Comparison of ENCODE assay signal across 25 cellular contexts in genomic region chr6:158847786-158848185, GRCh38. TPM values are rescaled to one million over a fixed set of nuclear protein-coding genes. Genes with fewer than 3 reads are reported as not detected.
DNase-seq lines count a peak whose midpoint lies in the region; ATAC-seq, FAIRE-seq and TF ChIP-seq lines count a peak whose summit lies in the region.
"Had no signal": no experiment of that assay in that cellular context is flagged by ENCODE, and none has a peak within 500 bp of the region (broad histone marks: within the 10 kb centered on the region; RNA-seq: fewer than 3 reads in every experiment).

No MANE protein-coding gene starts in this region.

- H2AFZ ChIP-seq in mammary epithelial cell (ENCODE audit: low read depth, low read length) = peak overlapping the region; percentile 61
- peak overlapping the region; percentile 11 for H2AFZ ChIP-seq in keratinocyte (ENCODE audit: control insufficient read depth, low read length)
- H2AFZ ChIP-seq in smooth muscle cell (ENCODE audit: low read depth) = no peak overlapping the region
- H2AFZ ChIP-seq: GM23338 had no signal

- peaks cover 12% of the 10 kb centered on the region for H3K4me1 Mint-ChIP-seq in stimulated activated naive CD8-positive, alpha-beta T cell treated with anti-CD3 and anti-CD28 coated beads, Interleukin-15, amount 100 ng/mL, for 72 hours

- FAIRE-seq in keratinocyte (lab: Jason Lieb, UNC) (peak; percentile 63), GM19239 (lab: Jason Lieb, UNC) (no peak)
- FAIRE-seq: G401.6 had no signal

- no peaks in the 10 kb centered on the region for H3K9me3 ChIP-seq in mammary epithelial cell (replicated peaks; ENCODE audit: insufficient read depth, low read length)
- no peaks in the 10 kb centered on the region for H3K9me3 ChIP-seq in keratinocyte (ENCODE audit: control insufficient read depth, low read depth, low read length)
- H3K9me3 ChIP-seq in smooth muscle cell (replicated peaks; ENCODE audit: low read depth) = no peaks in the 10 kb centered on the region
- H3K9me3 ChIP-seq: right lobe of liver had no signal

- no peak for TF ChIP-seq CTCF in mammary epithelial cell (conservative IDR thresholded peaks at IDR 0.05 in 1 of 2, IDR thresholded peaks at IDR 0.05 in 1 of 2; ENCODE audit: extremely low read depth in 1 of 2, insufficient read depth in 1 of 2, low read depth in 1 of 2, low read length in 2 of 2)
- TF ChIP-seq CTCF in keratinocyte (optimal IDR thresholded peaks at IDR 0.05 in 1 of 3, IDR thresholded peaks at IDR 0.05 in 1 of 3, conservative IDR thresholded peaks at IDR 0.05 in 1 of 3; ENCODE audit: extremely low read depth in 1 of 3, insufficient read depth in 2 of 3, low read length in 3 of 3) = no peak
- TF ChIP-seq CTCF in smooth muscle cell (IDR thresholded peaks at IDR 0.05; ENCODE audit: borderline replicate concordance, insufficient read depth, poor library complexity, severe bottlenecking) = no peak

- ATAC-seq in stimulated activated naive CD8-positive, alpha-beta T cell treated with anti-CD3 and anti-CD28 coated beads, Interleukin-15, amount 100 ng/mL, for 72 hours = no peak
- ATAC-seq: activated naive CD4-positive, alpha-beta T cell treated with anti-CD3 and anti-CD28 coated beads, Interleukin-2, amount 50 U/mL, for 72 hours; GM23338; right lobe of liver; Right ventricle myocardium inferior had no signal

- in situ Hi-C loops in mammary epithelial cell (cut with MboI; ENCODE audit: low sequenced_read_pairs in 2 of 2) = no loop called here

- no peak overlapping the region for H3K4me2 ChIP-seq in mammary epithelial cell (ENCODE audit: insufficient read depth, low read depth, low read length)
- peak overlapping the region; percentile 35 for H3K4me2 ChIP-seq in keratinocyte (ENCODE audit: control insufficient read depth, extremely low read depth, insufficient read depth, low read depth, low read length)
- H3K4me2 ChIP-seq in smooth muscle cell = no peak overlapping the region
- H3K4me2 ChIP-seq: GM23338 had no signal

- H3K36me3 ChIP-seq in mammary epithelial cell (ENCODE audit: insufficient read depth, low read length) = no peaks in the 10 kb centered on the region
- H3K36me3 ChIP-seq in keratinocyte (ENCODE audit: control insufficient read depth in 2 of 2, extremely low read depth in 1 of 2, insufficient read depth in 2 of 2, low read length in 2 of 2) = no peaks in the 10 kb centered on the region
- H3K36me3 ChIP-seq in smooth muscle cell (ENCODE audit: low read depth) = no peaks in the 10 kb centered on the region
- H3K36me3 ChIP-seq: right lobe of liver had no signal

- H3K4me3 ChIP-seq in mammary epithelial cell (replicated peaks in 1 of 3; ENCODE audit: insufficient read depth in 1 of 3, low read depth in 2 of 3, low read length in 3 of 3) = no peak overlapping the region
- H3K4me3 ChIP-seq in keratinocyte (ENCODE audit: control insufficient read depth in 2 of 3, extremely low read depth in 1 of 3, insufficient read depth in 2 of 3, low read depth in 1 of 3, low read length in 3 of 3) = no peak overlapping the region
- H3K4me3 ChIP-seq in smooth muscle cell = no peak overlapping the region
- H3K4me3 ChIP-seq: GM23338, right lobe of liver had no signal

- H3K27ac Mint-ChIP-seq in stimulated activated naive CD8-positive, alpha-beta T cell treated with anti-CD3 and anti-CD28 coated beads, Interleukin-15, amount 100 ng/mL, for 72 hours = no peak overlapping the region
- H3K27ac Mint-ChIP-seq: activated CD4-positive, alpha-beta memory T cell treated with anti-CD3 and anti-CD28 coated beads for 36 hours; activated naive CD4-positive, alpha-beta T cell treated with anti-CD3 and anti-CD28 coated beads, Interleukin-2, amount 50 U/mL, for 72 hours; activated T-helper 2 cell treated with anti-CD3 and anti-CD28 coated beads, Interferon-gamma antibody, Interleukin-2, Interleukin-4, amounts not matched to agents 10 μg/mL and 5 μg/mL and 100 μg/mL, durations not matched to agents 14 hours and 24 hours and 36 hours had no signal

- H3K9ac ChIP-seq in mammary epithelial cell (ENCODE audit: insufficient read depth, low read length) (no peak overlapping the region), keratinocyte (ENCODE audit: control insufficient read depth, extremely low read depth, insufficient read depth, low read length) (no peak overlapping the region), smooth muscle cell (ENCODE audit: low read depth) (no peak overlapping the region)

- intact Hi-C loops in mammary epithelial cell (cut with micrococcal nuclease) = no loop called here

- DNase-seq in NCI-H748 (lab: John Stamatoyannopoulos, UW; ENCODE audit: unreplicated experiment) (peak; percentile 12), NCI-H748 treated with DMSO at 0.1 percent for 48 hours (lab: John Stamatoyannopoulos, UW) (no peak), mammary epithelial cell (peak; percentile 72), keratinocyte (ENCODE audit: low read depth, low spot score) (no peak), smooth muscle cell (lab: John Stamatoyannopoulos, UW; ENCODE audit: unreplicated experiment) (no peak), SHP77 (lab: John Stamatoyannopoulos, UW) (no peak), GM19239 (ENCODE audit: insufficient read length, low spot score) (no peak)
- DNase-seq in stimulated activated naive CD8-positive, alpha-beta T cell treated with anti-CD3 and anti-CD28 coated beads, Interleukin-15, amount 100 ng/mL, for 72 hours = no peak
- DNase-seq: activated CD4-positive, alpha-beta memory T cell treated with anti-CD3 and anti-CD28 coated beads for 36 hours; activated CD4-positive, CD25-positive, alpha-beta regulatory T cell; activated CD8-positive, alpha-beta memory T cell treated with anti-CD3 and anti-CD28 coated beads, Interleukin-2, amount 50 U/mL, for 48 hours; AML-193; anterior cingulate cortex; DMS53; KBM-7; NCI-H1436; NCI-H524 treated with DMSO at 0.1 percent for 48 hours; occipital lobe; right lobe of liver; T-helper 9 cell had no signal

- H4K20me1 ChIP-seq in mammary epithelial cell (ENCODE audit: insufficient read depth, low read length) (no peaks in the 10 kb centered on the region), keratinocyte (ENCODE audit: control insufficient read depth, extremely low read depth, insufficient read depth, low read length) (no peaks in the 10 kb centered on the region), smooth muscle cell (ENCODE audit: low read depth) (no peaks in the 10 kb centered on the region)

- dilution Hi-C loops in mammary epithelial cell (cut with HindIII; ENCODE audit: low sequenced_read_pairs) = no loop called here
- dilution Hi-C loops in keratinocyte (cut with MboI; ENCODE audit: extremely low pct_ligation_motif_present, low sequenced_read_pairs) = no loop called here

- BruUV-seq in mammary epithelial cell (replicated peaks; lab: Mats Ljungman, UMichigan) = no TSS peak

- no peaks in the 10 kb centered on the region for H3K9me1 ChIP-seq in keratinocyte (ENCODE audit: control insufficient read depth, extremely low read depth, insufficient read depth, low read length)

- no peak overlapping the region for H3K4me3 Mint-ChIP-seq in stimulated activated naive CD8-positive, alpha-beta T cell treated with anti-CD3 and anti-CD28 coated beads, Interleukin-15, amount 100 ng/mL, for 72 hours
- H3K4me3 Mint-ChIP-seq: activated CD4-positive, alpha-beta memory T cell treated with anti-CD3 and anti-CD28 coated beads for 36 hours; GM23338 had no signal

- H3K27ac ChIP-seq in mammary epithelial cell (ENCODE audit: insufficient read depth, low read depth, low read length) = peak overlapping the region; percentile 64
- H3K27ac ChIP-seq in keratinocyte (ENCODE audit: control insufficient read depth, insufficient read depth, low read length) = peak overlapping the region; percentile 100
- H3K27ac ChIP-seq in smooth muscle cell (ENCODE audit: low read depth) = peak overlapping the region; percentile 99
- H3K27ac ChIP-seq: right lobe of liver had no signal

- peaks cover 47% of the 10 kb centered on the region for H3K4me1 ChIP-seq in mammary epithelial cell (ENCODE audit: insufficient read depth, low read length)
- peaks cover 46% of the 10 kb centered on the region for H3K4me1 ChIP-seq in keratinocyte (ENCODE audit: control insufficient read depth, extremely low read depth, insufficient read depth, low read length)
- peaks cover 3% of the 10 kb centered on the region for H3K4me1 ChIP-seq in smooth muscle cell (ENCODE audit: low read depth)
- H3K4me1 ChIP-seq: right lobe of liver had no signal

- no peaks in the 10 kb centered on the region for H3K9me3 Mint-ChIP-seq in stimulated activated naive CD8-positive, alpha-beta T cell treated with anti-CD3 and anti-CD28 coated beads, Interleukin-15, amount 100 ng/mL, for 72 hours
- H3K9me3 Mint-ChIP-seq: activated CD4-positive, alpha-beta memory T cell treated with anti-CD3 and anti-CD28 coated beads for 36 hours; GM23338 had no signal

- CTCF ChIA-PET in mammary epithelial cell (lab: Charles Lee; ENCODE audit: low non-redundant PET) = no interaction called here

- 36% methylated on average over 4 of the region's 4 CpGs for WGBS in mammary epithelial cell (ENCODE audit: low coverage, missing lambda C conversion rate)
- 76% methylated on average over 4 of the region's 4 CpGs for WGBS in smooth muscle cell (ENCODE audit: low lambda C conversion rate)

- H3K27me3 ChIP-seq in mammary epithelial cell (ENCODE audit: insufficient read depth, low read length) (no peaks in the 10 kb centered on the region), keratinocyte (ENCODE audit: control insufficient read depth, extremely low read depth, insufficient read depth, low read length) (no peaks in the 10 kb centered on the region), smooth muscle cell (ENCODE audit: low read depth) (no peaks in the 10 kb centered on the region)
- H3K27me3 ChIP-seq: right lobe of liver had no signal

- no peaks in the 10 kb centered on the region for H3K79me2 ChIP-seq in mammary epithelial cell (ENCODE audit: insufficient read depth, low read length)
- H3K79me2 ChIP-seq in keratinocyte (ENCODE audit: control insufficient read depth, insufficient read depth, low read length) = no peaks in the 10 kb centered on the region
- no peaks in the 10 kb centered on the region for H3K79me2 ChIP-seq in smooth muscle cell (ENCODE audit: low read depth)

- H3K27me3 Mint-ChIP-seq in stimulated activated naive CD8-positive, alpha-beta T cell treated with anti-CD3 and anti-CD28 coated beads, Interleukin-15, amount 100 ng/mL, for 72 hours = no peaks in the 10 kb centered on the region
- H3K27me3 Mint-ChIP-seq: activated CD4-positive, alpha-beta memory T cell treated with anti-CD3 and anti-CD28 coated beads for 36 hours had no signal

- H3F3A ChIP-seq in smooth muscle cell (ENCODE audit: low read depth) = peaks cover 6% of the 10 kb centered on the region

RNA-seq across cellular contexts. Expression of gene EZR, which starts 28.6 kb away (rescaled TPM):
- 100 to 1,000 TPM; 164 to 240 TPM for total RNA-seq in mammary epithelial cell
- 171 TPM for polyA plus RNA-seq in mammary epithelial cell
- polyA minus RNA-seq in mammary epithelial cell = 213 TPM
- polyA plus RNA-seq in keratinocyte = 261 to 315 TPM (median 277 TPM) in 3 replicates
- polyA plus RNA-seq in keratinocyte (2011; ENCODE audit: low read depth) = 132 TPM
- 255 and 263 TPM in 2 replicates for polyA plus RNA-seq in keratinocyte (2011; cell fraction: cytosol; rRNA removed)
- 396 and 431 TPM in 2 replicates for polyA plus RNA-seq in keratinocyte (2011; cell fraction: nucleus; rRNA removed)
- 252 and 297 TPM in 2 replicates for polyA plus RNA-seq in keratinocyte (2012; ENCODE audit: low replicate concordance)
- 201 to 226 TPM (median 219 TPM) in 3 replicates for polyA minus RNA-seq in keratinocyte
- polyA minus RNA-seq in keratinocyte (2011; cell fraction: cytosol; rRNA and poly(A)+ RNA removed) = 188 TPM
- 136 and 235 TPM in 2 replicates for polyA minus RNA-seq in keratinocyte (2011; cell fraction: nucleus; rRNA and poly(A)+ RNA removed)
- total RNA-seq in smooth muscle cell = 98.4 and 113 TPM in 2 replicates
- polyA plus RNA-seq in smooth muscle cell = 55.0 and 190 TPM in 2 replicates

Comparison
In these comparisons a context has a peak if more than half of its experiments do, and no peak if none do; other contexts are left out.
1. DNase-seq: peak in NCI-H748 (single experiment) and mammary epithelial cell (single experiment); none in NCI-H748 treated with DMSO at 0.1 percent for 48 hours (single experiment), keratinocyte (single experiment), smooth muscle cell (single experiment), stimulated activated naive CD8-positive, alpha-beta T cell treated with anti-CD3 and anti-CD28 coated beads, Interleukin-15, amount 100 ng/mL, for 72 hours (0 of 2), SHP77 (0 of 2) and GM19239 (single experiment).
2. Peak in every context shown above with its lines, with median percentiles within 50 percentile points of each other: H3K27ac ChIP-seq.